Comparison of ENCODE assay signal across 10 cellular contexts in the genomic region with DNA sequence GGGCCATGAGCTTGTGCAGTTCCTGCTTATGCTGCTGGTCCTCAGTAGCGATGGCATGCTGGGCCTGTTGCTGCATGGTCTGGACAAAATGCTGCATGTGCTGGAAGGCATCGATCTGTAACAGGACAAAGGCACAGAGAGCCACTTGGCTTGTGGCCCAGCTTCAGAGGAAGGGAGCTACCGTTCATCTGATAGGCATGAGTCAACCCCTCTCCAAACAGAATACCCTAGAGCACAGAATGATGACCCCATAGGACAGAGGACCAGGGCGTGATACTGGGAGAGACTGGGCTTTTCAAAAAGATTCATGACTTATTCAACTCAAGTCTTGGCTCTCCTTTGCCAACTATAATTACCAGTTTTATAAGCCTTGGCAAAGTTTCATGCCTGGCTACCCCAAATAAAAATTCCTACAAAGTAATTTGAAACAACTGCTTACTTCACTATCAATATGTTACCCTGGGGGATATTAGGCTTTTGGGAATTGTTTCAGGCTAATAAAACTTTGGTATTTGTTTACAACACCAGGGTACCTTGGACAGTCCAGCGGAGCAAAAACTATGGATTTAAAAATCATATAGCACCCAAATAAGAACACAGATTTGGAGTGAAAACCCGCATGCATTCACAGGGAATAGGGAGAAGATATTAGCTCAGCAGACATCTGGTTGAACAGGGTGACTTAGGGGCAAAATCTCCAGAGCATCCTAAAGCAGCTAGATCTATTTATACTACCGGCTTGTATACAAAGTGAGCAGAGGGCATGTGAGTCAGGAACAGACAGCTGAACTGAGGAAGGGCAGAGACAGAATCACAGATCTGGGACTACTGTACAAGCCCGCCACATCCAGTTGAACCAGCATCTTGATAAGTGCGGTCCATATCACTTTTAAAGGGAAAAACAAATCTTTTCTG. TPM values are rescaled to one million over a fixed set of nuclear protein-coding genes. Genes with fewer than 3 reads are reported as not detected.
DNase-seq lines count a peak whose midpoint lies in the region; ATAC-seq lines count a peak whose summit lies in the region.
"Had no signal": no experiment of that assay in that cellular context is flagged by ENCODE, and none has a peak within 500 bp of the region (broad histone marks: within the 10 kb centered on the region; RNA-seq: fewer than 3 reads in every experiment).

No MANE protein-coding gene starts in this region.

- no peak for ATAC-seq in HG03196 (IDR thresholded peaks at IDR 0.05; ENCODE audit: unreplicated experiment)
- ATAC-seq: left lung had no signal

- peak overlapping the region; percentile 49 for H3K27ac ChIP-seq in cingulate gyrus (ENCODE audit: low read depth, low read length)
- H3K27ac ChIP-seq: left lung had no signal

- peak; percentile 24 for DNase-seq in DMS79 treated with DMSO at 0.1 percent for 48 hours (lab: John Stamatoyannopoulos, UW)
- peak; percentile 47 for DNase-seq in NCI-H2196 treated with DMSO at 0.1 percent for 48 hours (lab: John Stamatoyannopoulos, UW; ENCODE audit: unreplicated experiment)
- DNase-seq in myocyte (ENCODE audit: low read depth), result peak; percentile 75
- no peak for DNase-seq in NCI-H187 treated with DMSO at 0.1 percent for 48 hours (lab: John Stamatoyannopoulos, UW)
- no peak for DNase-seq in kidney glomerular epithelial cell (lab: John Stamatoyannopoulos, UW)
- no peak for DNase-seq in activated CD4-positive, alpha-beta T cell treated with anti-CD3 and anti-CD28 coated beads, Interleukin-2, amount 50 U/mL, for 1 hour
- DNase-seq: Kasumi-1, left lung had no signal

RNA-seq across cellular contexts. Expression of a gene that starts 34.9 kb away (rescaled TPM):
- total RNA-seq in myocyte, result 40.9 and 53.4 TPM in 2 replicates
- 33.8 TPM for polyA plus RNA-seq in myocyte (2012)

RNA-seq across cellular contexts. Expression of a gene that starts 54.5 kb away (rescaled TPM):
- total RNA-seq in myocyte, result 0.99 and 2.8 TPM in 2 replicates
- polyA plus RNA-seq in myocyte (2012), result 10.6 TPM

Comparison
In these comparisons a context has a peak if more than half of its experiments do, and no peak if none do; other contexts are left out.
1. DNase-seq: peak in DMS79 treated with DMSO at 0.1 percent for 48 hours (single experiment), NCI-H2196 treated with DMSO at 0.1 percent for 48 hours (single experiment) and myocyte (single experiment); none in NCI-H187 treated with DMSO at 0.1 percent for 48 hours (single experiment), kidney glomerular epithelial cell (single experiment) and activated CD4-positive, alpha-beta T cell treated with anti-CD3 and anti-CD28 coated beads, Interleukin-2, amount 50 U/mL, for 1 hour (single experiment).